10 cellular contexts compared by ENCODE assay signal in the genomic region with DNA sequence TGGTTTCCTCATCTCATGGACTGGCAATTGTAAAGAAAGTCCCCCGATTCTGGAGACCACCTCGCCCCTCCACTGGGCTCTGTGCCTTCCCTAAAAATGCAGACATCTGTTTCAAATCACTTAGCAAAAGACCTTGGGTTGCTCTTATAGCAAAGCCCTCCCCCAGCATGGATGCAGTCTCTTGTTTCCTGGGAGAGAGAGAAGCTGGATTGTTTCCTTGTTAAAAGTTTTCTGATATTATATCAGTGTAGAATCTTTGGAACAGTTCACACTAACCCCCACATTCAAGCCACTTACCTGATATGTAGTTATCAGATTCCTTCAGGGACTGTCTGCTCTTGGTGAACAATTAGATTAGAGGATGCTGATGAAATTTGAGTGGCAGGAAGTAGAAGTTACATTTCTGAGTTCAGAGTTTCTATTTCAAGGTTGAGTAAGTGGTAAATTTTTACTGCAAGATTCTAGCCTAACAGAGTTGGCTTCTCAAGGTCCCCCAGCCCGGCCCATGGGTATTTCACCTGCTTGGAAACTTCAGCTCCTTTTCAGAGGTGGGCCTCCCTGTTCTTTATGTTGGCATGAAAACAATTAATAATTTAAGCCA. TPM values are rescaled to one million over a fixed set of nuclear protein-coding genes. Genes with fewer than 3 reads are reported as not detected.
DNase-seq lines count a peak whose midpoint lies in the region; ATAC-seq lines count a peak whose summit lies in the region.
"Had no signal": no experiment of that assay in that cellular context is flagged by ENCODE, and none has a peak within 500 bp of the region (broad histone marks: within the 10 kb centered on the region; RNA-seq: fewer than 3 reads in every experiment).

No MANE protein-coding gene starts in this region.

- DNase-seq in activated T-cell treated with anti-CD3 and anti-CD28 coated beads, Interleukin-2, amount 50 U/mL, for 4 hours = no peak
- DNase-seq in activated T-cell treated with anti-CD3 and anti-CD28 coated beads for 4 hours (no peak), NCI-H1048 (lab: John Stamatoyannopoulos, UW) (no peak), COLO829 (ENCODE audit: low spot score) (no peak)
- peak; percentile 22 for DNase-seq in stimulated activated naive CD8-positive, alpha-beta T cell treated with anti-CD3 and anti-CD28 coated beads, Interleukin-15, Interleukin-2, amounts not matched to agents 100 U/mL and 50 U/mL, for 24 hours
- DNase-seq: dorsolateral prefrontal cortex, NCI-H774 had no signal

- peaks cover 15% of the 10 kb centered on the region for H3K36me3 Mint-ChIP-seq in activated T-cell treated with anti-CD3 and anti-CD28 coated beads, Interleukin-2, amount 50 U/mL, for 4 hours (ENCODE audit: insufficient read depth)
- H3K36me3 Mint-ChIP-seq in activated T-helper 17 cell treated with anti-CD3 and anti-CD28 coated beads, Interleukin-2, amount 50 U/mL, for 72 hours (ENCODE audit: low read depth) = no peaks in the 10 kb centered on the region

- peak in 1 of 2 donors; percentile 7 for ATAC-seq in activated T-cell treated with anti-CD3 and anti-CD28 coated beads, Interleukin-2, amount 50 U/mL, for 4 hours
- ATAC-seq in HG03432 (IDR thresholded peaks at IDR 0.05; ENCODE audit: unreplicated experiment) = peak; percentile 31
- ATAC-seq in activated T-helper 17 cell treated with anti-CD3 and anti-CD28 coated beads, Interleukin-2, amount 50 U/mL, for 72 hours (replicated peaks) = no peak
- no peak for ATAC-seq in stimulated activated naive CD8-positive, alpha-beta T cell treated with anti-CD3 and anti-CD28 coated beads, Interleukin-15, Interleukin-2, amounts not matched to agents 100 U/mL and 50 U/mL, for 24 hours
- ATAC-seq in GM19397 (IDR thresholded peaks at IDR 0.05; ENCODE audit: unreplicated experiment) = no peak

- peak overlapping the region; percentile 57 for H3K27ac Mint-ChIP-seq in activated T-helper 17 cell treated with anti-CD3 and anti-CD28 coated beads, Interleukin-2, amount 50 U/mL, for 72 hours

- no peaks in the 10 kb centered on the region for H3K27me3 Mint-ChIP-seq in activated T-cell treated with anti-CD3 and anti-CD28 coated beads, Interleukin-2, amount 50 U/mL, for 4 hours (ENCODE audit: low read depth)
- H3K27me3 Mint-ChIP-seq in activated T-helper 17 cell treated with anti-CD3 and anti-CD28 coated beads, Interleukin-2, amount 50 U/mL, for 72 hours = no peaks in the 10 kb centered on the region

- H3K4me3 Mint-ChIP-seq in activated T-cell treated with anti-CD3 and anti-CD28 coated beads, Interleukin-2, amount 50 U/mL, for 4 hours = peak overlapping the region; percentile 67
- peak overlapping the region; percentile 54 for H3K4me3 Mint-ChIP-seq in activated T-helper 17 cell treated with anti-CD3 and anti-CD28 coated beads, Interleukin-2, amount 50 U/mL, for 72 hours

- no peaks in the 10 kb centered on the region for H3K9me3 Mint-ChIP-seq in activated T-cell treated with anti-CD3 and anti-CD28 coated beads, Interleukin-2, amount 50 U/mL, for 4 hours
- peaks cover 4% of the 10 kb centered on the region for H3K9me3 Mint-ChIP-seq in activated T-helper 17 cell treated with anti-CD3 and anti-CD28 coated beads, Interleukin-2, amount 50 U/mL, for 72 hours

- H3K4me1 Mint-ChIP-seq in activated T-cell treated with anti-CD3 and anti-CD28 coated beads, Interleukin-2, amount 50 U/mL, for 4 hours (ENCODE audit: low read depth) = peaks cover 66% of the 10 kb centered on the region
- H3K4me1 Mint-ChIP-seq in activated T-helper 17 cell treated with anti-CD3 and anti-CD28 coated beads, Interleukin-2, amount 50 U/mL, for 72 hours = peaks cover 56% of the 10 kb centered on the region

RNA-seq across cellular contexts. Expression of a gene that starts 56.4 kb away (rescaled TPM):
- total RNA-seq in activated T-cell treated with anti-CD3 and anti-CD28 coated beads, Interleukin-2, amount 50 U/mL, for 4 hours = 1 to 10 TPM; 3.1 to 6.9 (median 3.2) TPM
- total RNA-seq in activated T-helper 17 cell treated with anti-CD3 and anti-CD28 coated beads, Interleukin-2, amount 50 U/mL, for 72 hours = 1 to 10 TPM; 4.9 to 7.5 TPM
